Comparison of ENCODE assay signal across 15 cellular contexts in the genomic region with DNA sequence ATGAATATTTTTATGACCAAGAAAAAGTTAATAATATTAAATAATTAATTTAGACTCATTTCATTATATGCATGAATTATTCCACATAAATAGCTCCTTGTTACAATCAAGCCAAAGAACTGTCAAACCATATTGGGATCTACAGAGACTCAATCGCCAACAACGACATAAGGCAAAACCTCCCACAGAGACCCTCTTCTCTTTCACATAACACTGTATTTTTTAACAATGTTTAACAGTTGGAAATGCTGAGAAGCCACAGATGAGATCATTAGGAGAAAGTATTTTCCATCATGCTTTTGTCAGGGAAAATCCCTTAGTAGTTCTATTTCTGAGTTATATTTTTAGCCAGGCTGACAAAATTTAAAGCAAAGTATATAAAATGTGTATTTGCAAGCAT.
"Had no signal": no experiment of that assay in that cellular context is flagged by ENCODE, and none has a peak within 500 bp of the region (broad histone marks: within the 10 kb centered on the region; RNA-seq: fewer than 3 reads in every experiment).

No MANE protein-coding gene starts in this region.

- H3K36me3 Mint-ChIP-seq: natural killer cell treated with Interleukin-12 subunit alpha and Interleukin-12 subunit beta and Interleukin-15 and Interleukin-18, amount 100 ng/mL, for 72 hours; stimulated activated effector memory CD8-positive, alpha-beta T cell treated with anti-CD3 and anti-CD28 coated beads, Interleukin-12 subunit alpha, Interleukin-12 subunit beta, amount 100 ng/mL, for 72 hours had no signal

- H3K27ac Mint-ChIP-seq: dendritic cell treated with granulocyte-macrophage colony-stimulating factor and Interleukin-4, amounts not matched to agents 40 ng/mL and 50 ng/mL, for 4 days; effector memory CD8-positive, alpha-beta T cell; natural killer cell treated with Interleukin-12 subunit alpha and Interleukin-12 subunit beta and Interleukin-15 and Interleukin-18, amount 100 ng/mL, for 72 hours; stimulated activated effector memory CD8-positive, alpha-beta T cell treated with anti-CD3 and anti-CD28 coated beads, Interleukin-12 subunit alpha, Interleukin-12 subunit beta, amount 100 ng/mL, for 72 hours had no signal

- H3K4me1 Mint-ChIP-seq: stimulated activated effector memory CD8-positive, alpha-beta T cell treated with anti-CD3 and anti-CD28 coated beads, Interleukin-12 subunit alpha, Interleukin-12 subunit beta, amount 100 ng/mL, for 72 hours had no signal

- H3K27me3 Mint-ChIP-seq: dendritic cell treated with granulocyte-macrophage colony-stimulating factor and Interleukin-4, amounts not matched to agents 40 ng/mL and 50 ng/mL, for 4 days; effector memory CD8-positive, alpha-beta T cell; natural killer cell treated with Interleukin-12 subunit alpha and Interleukin-12 subunit beta and Interleukin-15 and Interleukin-18, amount 100 ng/mL, for 72 hours had no signal

- DNase-seq: effector memory CD8-positive, alpha-beta T cell; kidney; left cardiac atrium; left ventricle myocardium superior; mesenchymal stem cell; midbrain; right lobe of liver; stimulated activated CD4-positive, alpha-beta T cell treated with anti-CD3 and anti-CD28 coated beads, Interleukin-4, amount 100 ng/mL, for 1 hour; stimulated activated CD8-positive, alpha-beta memory T cell treated with anti-CD3 and anti-CD28 coated beads, Interleukin-4, amount 100 ng/mL, for 48 hours; stimulated activated naive CD8-positive, alpha-beta T cell treated with anti-CD3 and anti-CD28 coated beads, Interleukin-15, Interleukin-2, amounts not matched to agents 100 U/mL and 50 U/mL, for 24 hours; tibial artery; upper lobe of right lung had no signal

- ATAC-seq: effector memory CD8-positive, alpha-beta T cell; left cardiac atrium; left ventricle myocardium superior; natural killer cell treated with Interleukin-12 subunit alpha and Interleukin-12 subunit beta and Interleukin-15 and Interleukin-18, amount 100 ng/mL, for 72 hours; right lobe of liver; stimulated activated effector memory CD8-positive, alpha-beta T cell treated with anti-CD3 and anti-CD28 coated beads, Interleukin-12 subunit alpha, Interleukin-12 subunit beta, amount 100 ng/mL, for 72 hours; stimulated activated naive CD8-positive, alpha-beta T cell treated with anti-CD3 and anti-CD28 coated beads, Interleukin-15, Interleukin-2, amounts not matched to agents 100 U/mL and 50 U/mL, for 24 hours; upper lobe of right lung had no signal

- H3K4me3 Mint-ChIP-seq: dendritic cell treated with granulocyte-macrophage colony-stimulating factor and Interleukin-4, amounts not matched to agents 40 ng/mL and 50 ng/mL, for 4 days; effector memory CD8-positive, alpha-beta T cell; natural killer cell treated with Interleukin-12 subunit alpha and Interleukin-12 subunit beta and Interleukin-15 and Interleukin-18, amount 100 ng/mL, for 72 hours; stimulated activated effector memory CD8-positive, alpha-beta T cell treated with anti-CD3 and anti-CD28 coated beads, Interleukin-12 subunit alpha, Interleukin-12 subunit beta, amount 100 ng/mL, for 72 hours had no signal

- H3K9me3 Mint-ChIP-seq: dendritic cell treated with granulocyte-macrophage colony-stimulating factor and Interleukin-4, amounts not matched to agents 40 ng/mL and 50 ng/mL, for 4 days had no signal
